1 cellular context compared by ENCODE assay signal in genomic region chr4:19155568-19155967, GRCh38.
TF ChIP-seq lines count a peak whose summit lies in the region.

No MANE protein-coding gene starts in this region.

TF ChIP-seq in GM23338, 12 proteins besides CTCF, POLR2A, EP300 and RAD21 (continued from another document):
- TF ChIP-seq EZH2 (IDR thresholded peaks at IDR 0.05; ENCODE audit: low read depth, unreplicated experiment) = no peak
- TF ChIP-seq ETS1 (IDR thresholded peaks at IDR 0.05) = no peak
- TF ChIP-seq ZNF331 (CRISPR knock-in tag; IDR thresholded peaks at IDR 0.05; ENCODE audit: low read depth) = no peak
- TF ChIP-seq ZNF114 (CRISPR knock-in tag; IDR thresholded peaks at IDR 0.05) = no peak
- TF ChIP-seq POLR2AphosphoS5 (IDR thresholded peaks at IDR 0.05; ENCODE audit: low read depth) = no peak
- no peak for TF ChIP-seq NANOG (IDR thresholded peaks at IDR 0.05; ENCODE audit: borderline replicate concordance)
TF ChIP-seq in GM23338: peak in this region for 0.
